In genomic region chr15:78195735-78196201, GRCh38 we compare ENCODE assay signal across 8 cellular contexts. TPM values are rescaled to one million over a fixed set of nuclear protein-coding genes. Genes with fewer than 3 reads are reported as not detected.
DNase-seq lines count a peak whose midpoint lies in the region; ATAC-seq and TF ChIP-seq lines count a peak whose summit lies in the region.

No MANE protein-coding gene starts in this region.

- H3K9me3 ChIP-seq in sigmoid colon = no peaks in the 10 kb centered on the region

- no peaks in the 10 kb centered on the region for H3K4me1 ChIP-seq in sigmoid colon

- no peak overlapping the region for H3K4me3 ChIP-seq in sigmoid colon

- no peak overlapping the region for H3K4me3 Mint-ChIP-seq in activated T-cell treated with anti-CD3 and anti-CD28 coated beads, Interleukin-2, amount 50 U/mL, for 72 hours

- TF ChIP-seq CTCF in GM12873 (IDR thresholded peaks at IDR 0.05; ENCODE audit: insufficient read depth, low read depth, low read length, missing control alignments) (peak; percentile 91), sigmoid colon (IDR thresholded peaks at IDR 0.05) (peak in 3 of 4 experiments; percentile 32 to 56 (median 54))

- intact Hi-C loops in sigmoid colon (cut with DNase I) = loop anchor here (5.0 to 10.0 kb wide), 2 partner anchors 42 to 81 kb away; no protein-coding TSS in a partner anchor

- no peaks in the 10 kb centered on the region for H3K27me3 ChIP-seq in sigmoid colon

- ATAC-seq in activated T-cell treated with anti-CD3 and anti-CD28 coated beads, Interleukin-2, amount 50 U/mL, for 72 hours (replicated peaks in 1 of 2) = peak; percentile 86 to 87
- ATAC-seq in GM18517 (IDR thresholded peaks at IDR 0.05; ENCODE audit: unreplicated experiment) (no peak), GM21360 (IDR thresholded peaks at IDR 0.05; ENCODE audit: unreplicated experiment) (no peak)

- TF ChIP-seq EP300 in sigmoid colon (IDR thresholded peaks at IDR 0.05) = no peak

- WGBS in sigmoid colon, 2 donors = 17 to 26% methylated on average over 7 of the region's 7 CpGs

- peak; percentile 42 for DNase-seq in 8988T
- DNase-seq in NOMO-1 treated with dmso at 0.1 percent for 144 hours (lab: John Stamatoyannopoulos, UW; ENCODE audit: unreplicated experiment) = peak; percentile 14
- peak; percentile 43 to 59 for DNase-seq in activated T-cell treated with anti-CD3 and anti-CD28 coated beads, Interleukin-2, amount 50 U/mL, for 72 hours
- peak; percentile 39 for DNase-seq in glomerular visceral epithelial cell (ENCODE audit: extremely low spot score)
- DNase-seq in sigmoid colon = no peak

- no peak overlapping the region for H3K27ac ChIP-seq in sigmoid colon

- H3K36me3 Mint-ChIP-seq in activated T-cell treated with anti-CD3 and anti-CD28 coated beads, Interleukin-2, amount 50 U/mL, for 72 hours (ENCODE audit: insufficient read depth in 2 of 2) = no peaks in the 10 kb centered on the region

- H3K4me1 Mint-ChIP-seq in activated T-cell treated with anti-CD3 and anti-CD28 coated beads, Interleukin-2, amount 50 U/mL, for 72 hours (ENCODE audit: low read depth) = no peaks in the 10 kb centered on the region

- H3K9me3 Mint-ChIP-seq in activated T-cell treated with anti-CD3 and anti-CD28 coated beads, Interleukin-2, amount 50 U/mL, for 72 hours = no peaks in the 10 kb centered on the region

- H3K27ac Mint-ChIP-seq in activated T-cell treated with anti-CD3 and anti-CD28 coated beads, Interleukin-2, amount 50 U/mL, for 72 hours = no peak overlapping the region

- H3K27me3 Mint-ChIP-seq in activated T-cell treated with anti-CD3 and anti-CD28 coated beads, Interleukin-2, amount 50 U/mL, for 72 hours (ENCODE audit: low read depth) = no peaks in the 10 kb centered on the region

- no peaks in the 10 kb centered on the region for H3K36me3 ChIP-seq in sigmoid colon

- no peak for TF ChIP-seq POLR2A in sigmoid colon (IDR thresholded peaks at IDR 0.05)

RNA-seq across cellular contexts. Expression of gene ACSBG1, which starts 38.6 kb away (rescaled TPM):
- under 1 TPM in 1 of 2 donors, not detected in 1; 0.32 TPM for total RNA-seq in activated T-cell treated with anti-CD3 and anti-CD28 coated beads, Interleukin-2, amount 50 U/mL, for 72 hours
- total RNA-seq in sigmoid colon = 1 to 10 TPM; 1.3 to 3.9 (median 2.2) TPM
- polyA plus RNA-seq in sigmoid colon = under 1 TPM; 0.23 to 0.60 (median 0.51) TPM

RNA-seq across cellular contexts. Expression of gene IDH3A, which starts 46.6 kb away (rescaled TPM):
- total RNA-seq in activated T-cell treated with anti-CD3 and anti-CD28 coated beads, Interleukin-2, amount 50 U/mL, for 72 hours = 10 to 100 TPM; 83.6 to 92.7 TPM
- total RNA-seq in sigmoid colon = 100 to 1,000 TPM in 1 of 4 donors, 10 to 100 TPM in 3; 74.9 to 106 (median 93.9) TPM
- 10 to 100 TPM; 78.1 to 85.1 (median 79.5) TPM for polyA plus RNA-seq in sigmoid colon

Comparison
In these comparisons a context has a peak if more than half of its experiments do, and no peak if none do; other contexts are left out.
1. ATAC-seq: peak in activated T-cell treated with anti-CD3 and anti-CD28 coated beads, Interleukin-2, amount 50 U/mL, for 72 hours (2 of 2); none in GM18517 (single experiment) and GM21360 (single experiment).